In genomic region chr7:47191876-47192291, GRCh38 we compare ENCODE assay signal across 15 cellular contexts.
DNase-seq lines count a peak whose midpoint lies in the region; ATAC-seq and TF ChIP-seq lines count a peak whose summit lies in the region.
"Had no signal": no experiment of that assay in that cellular context is flagged by ENCODE, and none has a peak within 500 bp of the region (broad histone marks: within the 10 kb centered on the region; RNA-seq: fewer than 3 reads in every experiment).

No MANE protein-coding gene starts in this region.

- intact Hi-C loops in left colon (cut with DNase I, micrococcal nuclease), result loop anchor here in 1 of 2 donors (10.0 kb wide), 1 partner anchor 63 kb away; no protein-coding TSS in a partner anchor

- no peak for TF ChIP-seq CTCF in upper lobe of left lung (IDR thresholded peaks at IDR 0.05)

- H3K4me1 ChIP-seq in upper lobe of left lung, result peaks cover 0 to 7% (median 2%) of the 10 kb centered on the region in 4 donors
- H3K4me1 ChIP-seq: A549, SJSA1 had no signal

- DNase-seq in NOMO-1 (lab: John Stamatoyannopoulos, UW; ENCODE audit: unreplicated experiment in 2 of 2) (peak; percentile 26 to 54), NOMO-1 treated with dmso at 0.1 percent for 144 hours (lab: John Stamatoyannopoulos, UW; ENCODE audit: unreplicated experiment) (no peak), left colon (peak; percentile 88 to 90), upper lobe of left lung (peak; percentile 39 to 41), HPDE6-E6E7 (ENCODE audit: extremely low spot score) (no peak), islet precursor cell (no peak)
- DNase-seq: activated gamma-delta T cell, dorsolateral prefrontal cortex, NCI-H1417 treated with DMSO at 0.1 percent for 48 hours, occipital lobe had no signal

- H3K36me3 ChIP-seq in upper lobe of left lung, result no peaks in the 10 kb centered on the region
- H3K36me3 ChIP-seq: SJSA1 had no signal

- no peak for TF ChIP-seq POLR2A in upper lobe of left lung (IDR thresholded peaks at IDR 0.05)

- H3K4me3 ChIP-seq in upper lobe of left lung, result no peak overlapping the region
- H3K4me3 ChIP-seq: A549, dorsolateral prefrontal cortex, SJSA1, skin epidermis had no signal

- no peak for TF ChIP-seq EP300 in upper lobe of left lung (IDR thresholded peaks at IDR 0.05)

- H3K27me3 ChIP-seq in upper lobe of left lung, result no peaks in the 10 kb centered on the region
- H3K27me3 ChIP-seq: SJSA1 had no signal

- WGBS in upper lobe of left lung, 2 donors, result 86 to 92% methylated on average over 5 to 9 of the region's 9 CpGs

- ATAC-seq in HG03432 (IDR thresholded peaks at IDR 0.05; ENCODE audit: unreplicated experiment) (peak; percentile 58), left colon (peak; percentile 95), upper lobe of left lung (ENCODE audit: low FRiP score in 2 of 2) (peak; percentile 32 to 47), HG03045 (IDR thresholded peaks at IDR 0.05; ENCODE audit: unreplicated experiment) (no peak)
- ATAC-seq: A549 had no signal

- H3K27ac ChIP-seq in upper lobe of left lung, result no peak overlapping the region
- H3K27ac ChIP-seq: A549, dorsolateral prefrontal cortex, SJSA1, skin epidermis had no signal

- H3K9me3 ChIP-seq in upper lobe of left lung, result no peaks in the 10 kb centered on the region
- H3K9me3 ChIP-seq: A549, SJSA1 had no signal

Comparison
In these comparisons a context has a peak if more than half of its experiments do, and no peak if none do; other contexts are left out.
1. DNase-seq: peak in NOMO-1 (2 of 2), left colon (2 of 2) and upper lobe of left lung (2 of 2); none in NOMO-1 treated with dmso at 0.1 percent for 144 hours (single experiment), HPDE6-E6E7 (single experiment) and islet precursor cell (single experiment).